ENCODE assay signal across 26 cellular contexts in the genomic region with DNA sequence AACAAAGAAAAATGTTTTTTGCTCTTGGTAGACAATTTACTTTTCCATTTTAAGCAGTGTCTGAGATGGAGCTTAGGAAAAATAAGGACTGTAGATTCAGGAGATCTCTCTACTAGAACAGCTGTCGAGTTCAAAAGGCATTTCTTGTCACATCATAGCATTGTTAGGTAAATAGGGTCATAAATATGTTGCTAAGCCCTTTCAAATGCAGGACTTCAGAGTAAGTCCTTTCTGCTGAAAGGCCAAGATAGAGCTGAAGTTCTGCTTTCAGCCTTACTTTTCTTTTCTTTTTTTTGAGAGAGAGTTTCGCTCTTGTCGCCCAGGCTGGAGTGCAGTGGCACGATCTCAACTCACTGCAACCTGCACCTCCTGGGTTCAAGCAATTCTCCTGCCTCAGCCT.
"Had no signal": no experiment of that assay in that cellular context is flagged by ENCODE, and none has a peak within 500 bp of the region (broad histone marks: within the 10 kb centered on the region; RNA-seq: fewer than 3 reads in every experiment).

No MANE protein-coding gene starts in this region.

- H3K4me3 ChIP-seq: dorsolateral prefrontal cortex, esophagus muscularis mucosa, gastroesophageal sphincter, lung, psoas muscle, right lobe of liver, spleen, testis, tibial nerve had no signal

- DNase-seq: cortex of kidney; dorsolateral prefrontal cortex; effector memory CD8-positive, alpha-beta T cell; glutamatergic neuron; kidney; left cardiac atrium; left ventricle myocardium superior; mesenchymal stem cell; naive thymus-derived CD4-positive, alpha-beta T cell; nephron progenitor cell; psoas muscle; retina; right lobe of liver; spleen; stimulated activated CD4-positive, alpha-beta T cell treated with anti-CD3 and anti-CD28 coated beads, Interleukin-15, amount 100 ng/mL, for 24 hours; stimulated activated CD4-positive, alpha-beta T cell treated with anti-CD3 and anti-CD28 coated beads, Interleukin-1b, Interleukin-23, amount 100 ng/mL, for 48 hours; stimulated activated CD4-positive, alpha-beta T cell treated with anti-CD3 and anti-CD28 coated beads, Interleukin-4, amount 100 ng/mL, for 4 hours; stimulated activated naive B cell treated with anti-CD40 and anti-IgM and Interleukin-4, amounts not matched to agents 10 μg/mL and 1 μg/mL and 100 μg/mL, for 72 hours; stimulated activated naive CD8-positive, alpha-beta T cell treated with anti-CD3 and anti-CD28 coated beads, Interleukin-15, amount 100 ng/mL, for 72 hours; testis had no signal

- H3K9me3 ChIP-seq: esophagus muscularis mucosa, gastroesophageal sphincter, psoas muscle, right lobe of liver, spleen, testis, tibial nerve had no signal

- H3K4me1 Mint-ChIP-seq: nephron progenitor cell; stimulated activated naive B cell treated with anti-CD40 and anti-IgM and Interleukin-4, amounts not matched to agents 10 μg/mL and 1 μg/mL and 100 μg/mL, for 72 hours; stimulated activated naive CD8-positive, alpha-beta T cell treated with anti-CD3 and anti-CD28 coated beads, Interleukin-15, amount 100 ng/mL, for 72 hours had no signal

- H3K4me3 Mint-ChIP-seq: effector memory CD8-positive, alpha-beta T cell; naive thymus-derived CD4-positive, alpha-beta T cell; nephron progenitor cell; stimulated activated naive B cell treated with anti-CD40 and anti-IgM and Interleukin-4, amounts not matched to agents 10 μg/mL and 1 μg/mL and 100 μg/mL, for 72 hours; stimulated activated naive CD8-positive, alpha-beta T cell treated with anti-CD3 and anti-CD28 coated beads, Interleukin-15, amount 100 ng/mL, for 72 hours had no signal

- H3K27me3 ChIP-seq: dorsolateral prefrontal cortex, esophagus muscularis mucosa, gastroesophageal sphincter, right lobe of liver, spleen, testis, tibial nerve had no signal

- H3K27ac ChIP-seq: dorsolateral prefrontal cortex, epithelial cell of prostate, esophagus muscularis mucosa, gastroesophageal sphincter, parathyroid adenoma, psoas muscle, right lobe of liver, spleen, testis, tibial nerve had no signal

- H3K9ac ChIP-seq: parathyroid adenoma had no signal

- H3K27ac Mint-ChIP-seq: effector memory CD8-positive, alpha-beta T cell; nephron progenitor cell; stimulated activated naive B cell treated with anti-CD40 and anti-IgM and Interleukin-4, amounts not matched to agents 10 μg/mL and 1 μg/mL and 100 μg/mL, for 72 hours; stimulated activated naive CD8-positive, alpha-beta T cell treated with anti-CD3 and anti-CD28 coated beads, Interleukin-15, amount 100 ng/mL, for 72 hours had no signal

- H3K4me1 ChIP-seq: gastroesophageal sphincter, parathyroid adenoma, psoas muscle, right lobe of liver had no signal

- H3K9me3 Mint-ChIP-seq: effector memory CD8-positive, alpha-beta T cell; naive thymus-derived CD4-positive, alpha-beta T cell; nephron progenitor cell; stimulated activated naive B cell treated with anti-CD40 and anti-IgM and Interleukin-4, amounts not matched to agents 10 μg/mL and 1 μg/mL and 100 μg/mL, for 72 hours; stimulated activated naive CD8-positive, alpha-beta T cell treated with anti-CD3 and anti-CD28 coated beads, Interleukin-15, amount 100 ng/mL, for 72 hours had no signal

- ATAC-seq: effector memory CD8-positive, alpha-beta T cell; gastroesophageal sphincter; left cardiac atrium; left ventricle myocardium superior; naive thymus-derived CD4-positive, alpha-beta T cell; psoas muscle; right lobe of liver; stimulated activated naive B cell treated with anti-CD40 and anti-IgM and Interleukin-4, amounts not matched to agents 10 μg/mL and 1 μg/mL and 100 μg/mL, for 72 hours; stimulated activated naive CD8-positive, alpha-beta T cell treated with anti-CD3 and anti-CD28 coated beads, Interleukin-15, amount 100 ng/mL, for 72 hours had no signal

- H3K27me3 Mint-ChIP-seq: effector memory CD8-positive, alpha-beta T cell; naive thymus-derived CD4-positive, alpha-beta T cell; stimulated activated naive B cell treated with anti-CD40 and anti-IgM and Interleukin-4, amounts not matched to agents 10 μg/mL and 1 μg/mL and 100 μg/mL, for 72 hours; stimulated activated naive CD8-positive, alpha-beta T cell treated with anti-CD3 and anti-CD28 coated beads, Interleukin-15, amount 100 ng/mL, for 72 hours had no signal
